In genomic region chr15:67067161-67067853, GRCh38 we compare ENCODE assay signal across 8 cellular contexts. TPM values are rescaled to one million over a fixed set of nuclear protein-coding genes. Genes with fewer than 3 reads are reported as not detected.
DNase-seq lines count a peak whose midpoint lies in the region; ATAC-seq and TF ChIP-seq lines count a peak whose summit lies in the region.

No MANE protein-coding gene starts in this region.

- H3K9me2 ChIP-seq in hepatocyte (replicated peaks; ENCODE audit: insufficient read depth), result no peaks in the 10 kb centered on the region

- H3K4me3 ChIP-seq in IMR-90 (ENCODE audit: insufficient read depth, low read depth, low read length), result peak overlapping the region; percentile 96
- H3K4me3 ChIP-seq in hepatocyte, result peak overlapping the region; percentile 98
- H3K4me3 ChIP-seq in spleen, result peak overlapping the region; percentile 57 to 90 (median 82)

- H3K23ac ChIP-seq in IMR-90 (ENCODE audit: low read depth, low read length), result peak overlapping the region; percentile 83

- in situ Hi-C loops in IMR-90 (cut with MboI; ENCODE audit: low sequenced_read_pairs), result loop anchor here (5.0 to 10.0 kb wide), 2 partner anchors 115 to 367 kb away; no protein-coding TSS in a partner anchor

- dilution Hi-C loops in IMR-90 (cut with HindIII; ENCODE audit: low sequenced_read_pairs, unreplicated experiment), result no loop called here

- no peaks in the 10 kb centered on the region for H3K27me3 Mint-ChIP-seq in activated T-helper 1 cell treated with anti-CD3 and anti-CD28 coated beads, Interleukin-12 subunit alpha, Interleukin-12 subunit beta, Interleukin-2, Interleukin-4 antibody, amounts not matched to agents 30 ng/mL and 10 ng/mL and 1 ng/mL, durations not matched to agents 14 hours and 24 hours and 36 hours (ENCODE audit: insufficient read depth)

- H3K4me2 ChIP-seq in IMR-90 (ENCODE audit: low read depth, low read length) (peak overlapping the region; percentile 97), hepatocyte (peak overlapping the region; percentile 84)

- H3K9me3 ChIP-seq in IMR-90 (ENCODE audit: control insufficient read depth, insufficient read depth, low read length) (no peaks in the 10 kb centered on the region), hepatocyte (ENCODE audit: low read depth) (no peaks in the 10 kb centered on the region), spleen (no peaks in the 10 kb centered on the region)

- H2AFZ ChIP-seq in IMR-90 (replicated peaks; ENCODE audit: low read length, poor library complexity) (peak overlapping the region; percentile 52), hepatocyte (no peak overlapping the region)

- peak; percentile 29 for TF ChIP-seq RAD21 in IMR-90 (IDR thresholded peaks at IDR 0.05; ENCODE audit: low read length)

- peaks cover 72% of the 10 kb centered on the region for H3K4me1 Mint-ChIP-seq in activated T-helper 1 cell treated with anti-CD3 and anti-CD28 coated beads, Interleukin-12 subunit alpha, Interleukin-12 subunit beta, Interleukin-2, Interleukin-4 antibody, amounts not matched to agents 30 ng/mL and 10 ng/mL and 1 ng/mL, durations not matched to agents 14 hours and 24 hours and 36 hours (ENCODE audit: low read depth)

- no peak for TF ChIP-seq CTCF in IMR-90 (conservative IDR thresholded peaks at IDR 0.05; ENCODE audit: low read depth, low read length)
- TF ChIP-seq CTCF in hepatocyte (IDR thresholded peaks at IDR 0.05; ENCODE audit: poor library complexity), result no peak
- no peak for TF ChIP-seq CTCF in spleen (IDR thresholded peaks at IDR 0.05 in 8 of 11, conservative IDR thresholded peaks at IDR 0.05 in 3 of 11)

- H3K4ac ChIP-seq in IMR-90 (ENCODE audit: low read depth, low read length), result peak overlapping the region; percentile 89

- peaks cover 14% of the 10 kb centered on the region for H3K4me1 ChIP-seq in IMR-90 (ENCODE audit: control insufficient read depth, insufficient read depth, low read length)
- H3K4me1 ChIP-seq in hepatocyte (ENCODE audit: insufficient read depth), result peaks cover 51% of the 10 kb centered on the region
- H3K4me1 ChIP-seq in spleen, result peaks cover 34 to 81% (median 58%) of the 10 kb centered on the region in 6 donors

- H3K79me1 ChIP-seq in IMR-90 (ENCODE audit: low read depth in 1 of 2, low read length in 2 of 2), result peaks cover 0 to 26% of the 10 kb centered on the region in 2 experiments; a peak in 2 of 4 replicates

- H2BK5ac ChIP-seq in IMR-90 (ENCODE audit: low read depth, low read length, poor library complexity, severe bottlenecking), result peak overlapping the region; percentile 84

- H2AK5ac ChIP-seq in IMR-90 (ENCODE audit: low read depth, low read length), result peak overlapping the region; percentile 85

- intact Hi-C loops in IMR-90 (cut with micrococcal nuclease), result loop anchor here (5.0 to 10.0 kb wide), 3 partner anchors 60 to 767 kb away; no protein-coding TSS in a partner anchor
- intact Hi-C loops in activated T-helper 1 cell treated with anti-CD3 and anti-CD28 coated beads, Interleukin-12 subunit alpha, Interleukin-12 subunit beta, Interleukin-2, Interleukin-4 antibody, amounts not matched to agents 30 ng/mL and 10 ng/mL and 1 ng/mL, durations not matched to agents 14 hours and 24 hours and 36 hours (cut with micrococcal nuclease), result loop anchor here (5.0 kb wide), 1 partner anchor 65 kb away; no protein-coding TSS in a partner anchor
- intact Hi-C loops in spleen (cut with DNase I; ENCODE audit: low total_unique reads), result no loop called here

- peak overlapping the region; percentile 16 for H4K5ac ChIP-seq in IMR-90 (ENCODE audit: low read depth, low read length)

- H3K79me2 ChIP-seq in hepatocyte, result peaks cover 63% of the 10 kb centered on the region

- H4K20me1 ChIP-seq in IMR-90 (ENCODE audit: insufficient read depth, low read length) (peaks cover 61% of the 10 kb centered on the region), hepatocyte (ENCODE audit: insufficient read depth, poor library complexity, severe bottlenecking) (peaks cover 51% of the 10 kb centered on the region)

- peak overlapping the region; percentile 8; the same call in 1 of the 3 replicates for H2BK15ac ChIP-seq in IMR-90 (ENCODE audit: low read depth, low read length)

- H3K56ac ChIP-seq in IMR-90 (ENCODE audit: extremely low read depth, insufficient read depth, low read length), result peak overlapping the region; percentile 89

- peak overlapping the region; percentile 11; the same call in 1 of the 2 replicates for H2BK20ac ChIP-seq in IMR-90 (ENCODE audit: low read depth, low read length)

- H4K8ac ChIP-seq in IMR-90 (ENCODE audit: low read depth in 2 of 2, low read length in 2 of 2), result peak overlapping the region; percentile 22 to 44

- H3K27ac ChIP-seq in IMR-90 (ENCODE audit: insufficient read depth, low read length) (peak overlapping the region; percentile 92), hepatocyte (peak overlapping the region; percentile 97), spleen (peak overlapping the region; percentile 83 to 89 (median 86))

- no TSS peak for BruUV-seq in IMR-90 (replicated peaks; lab: Mats Ljungman, UMichigan)

- H3K27ac Mint-ChIP-seq in activated T-helper 1 cell treated with anti-CD3 and anti-CD28 coated beads, Interleukin-12 subunit alpha, Interleukin-12 subunit beta, Interleukin-2, Interleukin-4 antibody, amounts not matched to agents 30 ng/mL and 10 ng/mL and 1 ng/mL, durations not matched to agents 14 hours and 24 hours and 36 hours, result peak overlapping the region; percentile 99

- 0% methylated on average over 5 of the region's 21 CpGs; no CpG with 5 or more reads in 1 of the 2 experiments for WGBS in IMR-90 (ENCODE audit: extremely low coverage in 2 of 2, insufficient read length in 1 of 2), 2 experiments
- 11% methylated on average over 21 of the region's 21 CpGs for WGBS in hepatocyte (ENCODE audit: low lambda C conversion rate, missing lambda C conversion rate)
- 24 to 31% (median 27%) methylated on average over 20 to 21 of the region's 21 CpGs for WGBS in spleen, 5 donors

- peak overlapping the region; percentile 73 for H3K18ac ChIP-seq in IMR-90 (ENCODE audit: low read depth, low read length)

- peak overlapping the region; percentile 94 for H3K9ac ChIP-seq in IMR-90 (ENCODE audit: low read depth, low read length)

- peak overlapping the region; percentile 88 for H3K14ac ChIP-seq in IMR-90 (replicated peaks; ENCODE audit: low read depth, low read length)

- POLR2A ChIA-PET in IMR-90 (lab: Charles Lee; ENCODE audit: unreplicated experiment), result interaction anchor here (0.6 to 1.1 kb wide), 3 partner anchors 19 to 84 kb away, joined by 3 to 4 read pairs (median 3); no protein-coding TSS in a partner anchor

- H2BK120ac ChIP-seq in IMR-90 (ENCODE audit: low read depth, low read length), result peak overlapping the region; percentile 80

- H3K27me3 ChIP-seq in IMR-90 (ENCODE audit: control insufficient read depth, insufficient read depth, low read length) (no peaks in the 10 kb centered on the region), hepatocyte (no peaks in the 10 kb centered on the region), spleen (replicated peaks in 1 of 7) (no peaks in the 10 kb centered on the region)

- 0 out of 2 replicates have a peak, but pooled peaks have one; percentile 66 for TF ChIP-seq POLR2A in IMR-90 (IDR thresholded peaks at IDR 0.05; ENCODE audit: low read depth, low read length)
- TF ChIP-seq POLR2A in spleen (IDR thresholded peaks at IDR 0.05), result no peak

- H3K36me3 Mint-ChIP-seq in activated T-helper 1 cell treated with anti-CD3 and anti-CD28 coated beads, Interleukin-12 subunit alpha, Interleukin-12 subunit beta, Interleukin-2, Interleukin-4 antibody, amounts not matched to agents 30 ng/mL and 10 ng/mL and 1 ng/mL, durations not matched to agents 14 hours and 24 hours and 36 hours (ENCODE audit: low read depth), result peaks cover 36% of the 10 kb centered on the region

- no peaks in the 10 kb centered on the region for H3K9me3 Mint-ChIP-seq in activated T-helper 1 cell treated with anti-CD3 and anti-CD28 coated beads, Interleukin-12 subunit alpha, Interleukin-12 subunit beta, Interleukin-2, Interleukin-4 antibody, amounts not matched to agents 30 ng/mL and 10 ng/mL and 1 ng/mL, durations not matched to agents 14 hours and 24 hours and 36 hours

- ATAC-seq in IMR-90 (ENCODE audit: low read depth), result no peak
- no peak for ATAC-seq in GM18909 (IDR thresholded peaks at IDR 0.05; ENCODE audit: poor library complexity, unreplicated experiment)

- CTCF ChIA-PET in IMR-90 (lab: Yijun Ruan, JAX), result no interaction called here

- DNase-seq in IMR-90, result peak; percentile 39
- no peak for DNase-seq in activated T-helper 1 cell treated with anti-CD3 and anti-CD28 coated beads, Interleukin-12 subunit alpha, Interleukin-12 subunit beta, Interleukin-2, Interleukin-4 antibody, amounts not matched to agents 30 ng/mL and 10 ng/mL and 1 ng/mL, durations not matched to agents 14 hours and 24 hours and 36 hours (ENCODE audit: low spot score)
- DNase-seq in hepatocyte (ENCODE audit: low spot score), result no peak
- no peak for DNase-seq in spleen
- no peak for DNase-seq in stimulated activated CD4-positive, alpha-beta T cell treated with anti-CD3 and anti-CD28 coated beads, Interleukin-2, amount 100 ng/mL, for 24 hours
- no peak for DNase-seq in 8988T
- DNase-seq in middle frontal gyrus (ENCODE audit: extremely low spot score, low spot score), result no peak

- H3K9me1 ChIP-seq in IMR-90 (ENCODE audit: insufficient read depth, low read length), result peaks cover 11% of the 10 kb centered on the region

- peak overlapping the region; percentile 97 for H2AK9ac ChIP-seq in IMR-90 (replicated peaks; ENCODE audit: low read depth, low read length, poor library complexity)

- H3K4me3 Mint-ChIP-seq in activated T-helper 1 cell treated with anti-CD3 and anti-CD28 coated beads, Interleukin-12 subunit alpha, Interleukin-12 subunit beta, Interleukin-2, Interleukin-4 antibody, amounts not matched to agents 30 ng/mL and 10 ng/mL and 1 ng/mL, durations not matched to agents 14 hours and 24 hours and 36 hours, result peak overlapping the region; percentile 100

- peak overlapping the region; percentile 79 for H4K91ac ChIP-seq in IMR-90 (ENCODE audit: insufficient read depth, low read depth, low read length)

- H3K36me3 ChIP-seq in IMR-90 (ENCODE audit: control insufficient read depth, insufficient read depth, low read length), result peaks cover 25% of the 10 kb centered on the region
- no peaks in the 10 kb centered on the region for H3K36me3 ChIP-seq in hepatocyte (replicated peaks; ENCODE audit: insufficient read depth, low read depth)
- H3K36me3 ChIP-seq in spleen, result peaks cover 0 to 13% (median 0%) of the 10 kb centered on the region in 6 donors

TF ChIP-seq in IMR-90, 13 proteins besides CTCF, POLR2A, EP300 and RAD21 (continues in another document):
- TF ChIP-seq MAZ (IDR thresholded peaks at IDR 0.05; ENCODE audit: borderline replicate concordance, low read depth, low read length), result peak; percentile 19; the same call in 1 of the 2 replicates

RNA-seq across cellular contexts. Expression of gene SMAD3, which starts 1.9 kb away (rescaled TPM):
- total RNA-seq in IMR-90 (2012; rRNA removed) (71.0 and 71.1 TPM in 2 replicates), hepatocyte (24.6 and 32.2 TPM in 2 replicates), spleen (10 to 100 TPM; 27.3 to 78.4 (median 47.5) TPM)
- polyA plus RNA-seq in IMR-90 (2012; rRNA removed) (177 and 194 TPM in 2 replicates), hepatocyte (24.7 and 26.5 TPM in 2 replicates), spleen (1 to 10 TPM; 8.3 to 8.9 (median 8.6) TPM)
- 153 and 181 TPM in 2 replicates for polyA plus RNA-seq in IMR-90 (2012; cell fraction: cytosol; rRNA removed)
- 378 and 409 TPM in 2 replicates for polyA plus RNA-seq in IMR-90 (2012; cell fraction: nucleus; rRNA removed; ENCODE audit: low replicate concordance)
- 80.2 and 80.4 TPM in 2 replicates for total RNA-seq in activated T-helper 1 cell treated with anti-CD3 and anti-CD28 coated beads, Interleukin-12 subunit alpha, Interleukin-12 subunit beta, Interleukin-2, Interleukin-4 antibody, amounts not matched to agents 30 ng/mL and 10 ng/mL and 1 ng/mL, durations not matched to agents 14 hours and 24 hours and 36 hours
